In genomic region chr7:113217314-113217713, GRCh38 we compare ENCODE assay signal across 18 cellular contexts.
DNase-seq lines count a peak whose midpoint lies in the region; ATAC-seq and TF ChIP-seq lines count a peak whose summit lies in the region.
"Had no signal": no experiment of that assay in that cellular context is flagged by ENCODE, and none has a peak within 500 bp of the region (broad histone marks: within the 10 kb centered on the region; RNA-seq: fewer than 3 reads in every experiment).

No MANE protein-coding gene starts in this region.

- TF ChIP-seq CTCF in parathyroid adenoma (IDR thresholded peaks at IDR 0.05): no peak

- peak overlapping the region; percentile 69 for H2AFZ ChIP-seq in parathyroid adenoma
- H2AFZ ChIP-seq: hepatocyte had no signal

- no peak for ATAC-seq in HG02798 (IDR thresholded peaks at IDR 0.05; ENCODE audit: poor library complexity, unreplicated experiment)
- ATAC-seq: left colon; stimulated activated naive B cell treated with anti-CD40 and anti-IgM and Interleukin-4, amounts not matched to agents 10 μg/mL and 1 μg/mL and 100 μg/mL, for 72 hours; T-helper 17 cell had no signal

- DNase-seq in NCI-H2107 treated with DMSO at 0.1 percent for 48 hours (lab: John Stamatoyannopoulos, UW; ENCODE audit: unreplicated experiment) (peak; percentile 9), NCI-H2107 (lab: John Stamatoyannopoulos, UW) (no peak), NCI-H2029 treated with DMSO at 0.1 percent for 48 hours (lab: John Stamatoyannopoulos, UW) (peak; percentile 1), SW480 (ENCODE audit: low spot score) (peak; percentile 7), RKO (ENCODE audit: low spot score) (no peak), cerebellar cortex (ENCODE audit: low spot score) (no peak)
- DNase-seq: activated naive CD8-positive, alpha-beta T cell treated with anti-CD3 and anti-CD28 coated beads, Interleukin-2, amount 10 ng/mL, durations not matched to agents 7 days and 5 days; activated T-cell treated with anti-CD3 and anti-CD28 coated beads, Interleukin-2, amount 50 U/mL, for 24 hours; left colon; MG63; NCI-H524 treated with DMSO at 0.1 percent for 48 hours; ovary; stimulated activated naive B cell treated with anti-CD40 and anti-IgM and Interleukin-4, amounts not matched to agents 10 μg/mL and 1 μg/mL and 100 μg/mL, for 72 hours; T-helper 17 cell had no signal

- H3K9me3 ChIP-seq in parathyroid adenoma (ENCODE audit: control insufficient read depth, low read length): no peaks in the 10 kb centered on the region
- H3K9me3 ChIP-seq: MG63, ovary had no signal

- H3K27me3 ChIP-seq in parathyroid adenoma (ENCODE audit: control insufficient read depth, insufficient read depth, low read length): no peaks in the 10 kb centered on the region
- H3K27me3 ChIP-seq: hepatocyte, MG63, ovary had no signal

- H3K27ac ChIP-seq in parathyroid adenoma: no peak overlapping the region
- H3K27ac ChIP-seq: C4-2B, hepatocyte, ovary had no signal

- H3K79me2 ChIP-seq in parathyroid adenoma: no peaks in the 10 kb centered on the region
- H3K79me2 ChIP-seq: hepatocyte had no signal

- H3K4me3 ChIP-seq in parathyroid adenoma (ENCODE audit: low read depth, low read length): no peak overlapping the region
- H3K4me3 ChIP-seq: hepatocyte, MG63, ovary had no signal

- H3K4me1 ChIP-seq in parathyroid adenoma: no peaks in the 10 kb centered on the region

- no peaks in the 10 kb centered on the region for H3K36me3 ChIP-seq in parathyroid adenoma (ENCODE audit: control insufficient read depth, insufficient read depth, low read length)
- H3K36me3 ChIP-seq: MG63, ovary had no signal

- no peak overlapping the region for H3K9ac ChIP-seq in parathyroid adenoma

- no peak overlapping the region for H3K4me2 ChIP-seq in parathyroid adenoma (ENCODE audit: low read length)
- H3K4me2 ChIP-seq: hepatocyte had no signal

Comparison
In these comparisons a context has a peak if more than half of its experiments do, and no peak if none do; other contexts are left out.
1. DNase-seq: peak in NCI-H2107 treated with DMSO at 0.1 percent for 48 hours (single experiment), NCI-H2029 treated with DMSO at 0.1 percent for 48 hours (single experiment) and SW480 (single experiment); none in NCI-H2107 (single experiment), RKO (single experiment) and cerebellar cortex (single experiment).